ENCODE assay signal across 1 cellular context in the genomic region with DNA sequence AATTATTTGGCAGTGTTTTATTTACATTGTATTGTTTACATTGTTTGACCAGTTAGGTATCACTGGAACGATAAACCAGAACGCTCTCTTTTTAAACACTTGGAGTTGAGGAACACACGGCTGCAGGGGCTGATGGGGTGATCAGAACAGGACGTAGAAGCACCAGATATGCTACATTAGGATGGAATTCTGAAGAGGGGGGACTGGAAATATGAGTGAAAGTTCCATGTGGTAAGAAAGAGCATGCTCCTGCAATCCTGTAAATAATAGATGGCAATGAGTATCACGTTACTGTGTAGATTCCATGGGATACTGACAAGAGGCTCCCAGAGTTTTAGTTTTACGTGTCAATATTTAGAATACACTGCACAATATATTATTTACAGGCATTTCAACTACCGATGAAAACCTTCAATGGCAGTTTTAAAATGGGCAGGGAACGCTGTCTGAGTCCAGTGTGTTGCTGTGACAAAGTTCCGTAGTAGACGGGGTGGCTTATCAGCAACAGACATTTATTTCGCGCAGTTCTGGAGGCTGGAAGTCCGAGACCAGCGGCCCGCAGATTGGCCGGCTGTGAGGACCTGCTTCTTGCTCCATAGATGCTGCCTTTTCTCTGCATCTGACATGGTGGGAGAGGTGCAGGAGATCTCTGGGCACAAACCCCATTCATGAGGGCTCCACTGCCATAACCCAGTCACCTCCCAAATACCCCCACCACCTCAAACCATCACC.
TF ChIP-seq lines count a peak whose summit lies in the region.

No MANE protein-coding gene starts in this region.

TF ChIP-seq in K562, 482 proteins besides CTCF, POLR2A, EP300 and RAD21 (continued from another document and continues in another):
- TF ChIP-seq ZBTB12 (CRISPR knock-in tag; IDR thresholded peaks at IDR 0.05), result no peak
- TF ChIP-seq, protein P1, sequence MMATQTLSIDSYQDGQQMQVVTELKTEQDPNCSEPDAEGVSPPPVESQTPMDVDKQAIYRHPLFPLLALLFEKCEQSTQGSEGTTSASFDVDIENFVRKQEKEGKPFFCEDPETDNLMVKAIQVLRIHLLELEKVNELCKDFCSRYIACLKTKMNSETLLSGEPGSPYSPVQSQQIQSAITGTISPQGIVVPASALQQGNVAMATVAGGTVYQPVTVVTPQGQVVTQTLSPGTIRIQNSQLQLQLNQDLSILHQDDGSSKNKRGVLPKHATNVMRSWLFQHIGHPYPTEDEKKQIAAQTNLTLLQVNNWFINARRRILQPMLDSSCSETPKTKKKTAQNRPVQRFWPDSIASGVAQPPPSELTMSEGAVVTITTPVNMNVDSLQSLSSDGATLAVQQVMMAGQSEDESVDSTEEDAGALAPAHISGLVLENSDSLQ (IDR thresholded peaks at IDR 0.05), result no peak
- no peak for TF ChIP-seq MITF (IDR thresholded peaks at IDR 0.05)
- TF ChIP-seq ZNF23 (CRISPR knock-in tag; IDR thresholded peaks at IDR 0.05), result no peak
- TF ChIP-seq KLF1 (tag; IDR thresholded peaks at IDR 0.05), result no peak
- no peak for TF ChIP-seq MCM7 (IDR thresholded peaks at IDR 0.05)
- no peak for TF ChIP-seq TAF15 (IDR thresholded peaks at IDR 0.05; ENCODE audit: low read depth, low read length)
- no peak for TF ChIP-seq RUNX1 (IDR thresholded peaks at IDR 0.05; ENCODE audit: low read depth)
- TF ChIP-seq PPARD (CRISPR knock-in tag; IDR thresholded peaks at IDR 0.05), result no peak
- TF ChIP-seq RBM14 (IDR thresholded peaks at IDR 0.05; ENCODE audit: borderline replicate concordance, insufficient read depth, low read depth, low read length), result no peak
- no peak for TF ChIP-seq PREB (CRISPR knock-in tag; IDR thresholded peaks at IDR 0.05)
- peak; percentile 50 for TF ChIP-seq HNRNPLL (IDR thresholded peaks at IDR 0.05; ENCODE audit: low read depth, low read length, poor library complexity, severe bottlenecking)
- TF ChIP-seq CBX2 (IDR thresholded peaks at IDR 0.05; ENCODE audit: insufficient read depth, low read length, poor library complexity, severe bottlenecking), result no peak
- no peak for TF ChIP-seq ATF7 (IDR thresholded peaks at IDR 0.05)
- TF ChIP-seq, protein P2, sequence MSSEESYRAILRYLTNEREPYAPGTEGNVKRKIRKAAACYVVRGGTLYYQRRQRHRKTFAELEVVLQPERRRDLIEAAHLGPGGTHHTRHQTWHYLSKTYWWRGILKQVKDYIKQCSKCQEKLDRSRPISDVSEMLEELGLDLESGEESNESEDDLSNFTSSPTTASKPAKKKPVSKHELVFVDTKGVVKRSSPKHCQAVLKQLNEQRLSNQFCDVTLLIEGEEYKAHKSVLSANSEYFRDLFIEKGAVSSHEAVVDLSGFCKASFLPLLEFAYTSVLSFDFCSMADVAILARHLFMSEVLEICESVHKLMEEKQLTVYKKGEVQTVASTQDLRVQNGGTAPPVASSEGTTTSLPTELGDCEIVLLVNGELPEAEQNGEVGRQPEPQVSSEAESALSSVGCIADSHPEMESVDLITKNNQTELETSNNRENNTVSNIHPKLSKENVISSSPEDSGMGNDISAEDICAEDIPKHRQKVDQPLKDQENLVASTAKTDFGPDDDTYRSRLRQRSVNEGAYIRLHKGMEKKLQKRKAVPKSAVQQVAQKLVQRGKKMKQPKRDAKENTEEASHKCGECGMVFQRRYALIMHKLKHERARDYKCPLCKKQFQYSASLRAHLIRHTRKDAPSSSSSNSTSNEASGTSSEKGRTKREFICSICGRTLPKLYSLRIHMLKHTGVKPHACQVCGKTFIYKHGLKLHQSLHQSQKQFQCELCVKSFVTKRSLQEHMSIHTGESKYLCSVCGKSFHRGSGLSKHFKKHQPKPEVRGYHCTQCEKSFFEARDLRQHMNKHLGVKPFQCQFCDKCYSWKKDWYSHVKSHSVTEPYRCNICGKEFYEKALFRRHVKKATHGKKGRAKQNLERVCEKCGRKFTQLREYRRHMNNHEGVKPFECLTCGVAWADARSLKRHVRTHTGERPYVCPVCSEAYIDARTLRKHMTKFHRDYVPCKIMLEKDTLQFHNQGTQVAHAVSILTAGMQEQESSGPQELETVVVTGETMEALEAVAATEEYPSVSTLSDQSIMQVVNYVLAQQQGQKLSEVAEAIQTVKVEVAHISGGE (CRISPR knock-in tag; IDR thresholded peaks at IDR 0.05), result peak in 1 of 3 experiments; percentile 92; a peak in 2 of 6 replicates
- TF ChIP-seq ESRRA (IDR thresholded peaks at IDR 0.05; ENCODE audit: borderline replicate concordance, low read depth), result no peak
- TF ChIP-seq, protein P3, sequence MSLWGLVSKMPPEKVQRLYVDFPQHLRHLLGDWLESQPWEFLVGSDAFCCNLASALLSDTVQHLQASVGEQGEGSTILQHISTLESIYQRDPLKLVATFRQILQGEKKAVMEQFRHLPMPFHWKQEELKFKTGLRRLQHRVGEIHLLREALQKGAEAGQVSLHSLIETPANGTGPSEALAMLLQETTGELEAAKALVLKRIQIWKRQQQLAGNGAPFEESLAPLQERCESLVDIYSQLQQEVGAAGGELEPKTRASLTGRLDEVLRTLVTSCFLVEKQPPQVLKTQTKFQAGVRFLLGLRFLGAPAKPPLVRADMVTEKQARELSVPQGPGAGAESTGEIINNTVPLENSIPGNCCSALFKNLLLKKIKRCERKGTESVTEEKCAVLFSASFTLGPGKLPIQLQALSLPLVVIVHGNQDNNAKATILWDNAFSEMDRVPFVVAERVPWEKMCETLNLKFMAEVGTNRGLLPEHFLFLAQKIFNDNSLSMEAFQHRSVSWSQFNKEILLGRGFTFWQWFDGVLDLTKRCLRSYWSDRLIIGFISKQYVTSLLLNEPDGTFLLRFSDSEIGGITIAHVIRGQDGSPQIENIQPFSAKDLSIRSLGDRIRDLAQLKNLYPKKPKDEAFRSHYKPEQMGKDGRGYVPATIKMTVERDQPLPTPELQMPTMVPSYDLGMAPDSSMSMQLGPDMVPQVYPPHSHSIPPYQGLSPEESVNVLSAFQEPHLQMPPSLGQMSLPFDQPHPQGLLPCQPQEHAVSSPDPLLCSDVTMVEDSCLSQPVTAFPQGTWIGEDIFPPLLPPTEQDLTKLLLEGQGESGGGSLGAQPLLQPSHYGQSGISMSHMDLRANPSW (CRISPR knock-in tag; IDR thresholded peaks at IDR 0.05), result no peak
- no peak for TF ChIP-seq ZNF134 (CRISPR knock-in tag; conservative IDR thresholded peaks at IDR 0.05)
- TF ChIP-seq MAFK (IDR thresholded peaks at IDR 0.05; ENCODE audit: low read length), result no peak
- TF ChIP-seq ZNF764 (CRISPR knock-in tag; IDR thresholded peaks at IDR 0.05; ENCODE audit: low read depth), result no peak
- TF ChIP-seq CREB3 (tag; conservative IDR thresholded peaks at IDR 0.05; ENCODE audit: low read depth), result no peak
- TF ChIP-seq PRMT5 (CRISPR knock-in tag; IDR thresholded peaks at IDR 0.05), result no peak
- TF ChIP-seq STAT5B (CRISPR knock-in tag; IDR thresholded peaks at IDR 0.05), result no peak
- TF ChIP-seq ARNT (IDR thresholded peaks at IDR 0.05), result no peak
- TF ChIP-seq ZNF311 (CRISPR knock-in tag; IDR thresholded peaks at IDR 0.05), result no peak
- no peak for TF ChIP-seq FOXJ2 (tag; IDR thresholded peaks at IDR 0.05)
- TF ChIP-seq BDP1 (IDR thresholded peaks at IDR 0.05; ENCODE audit: insufficient read depth, insufficient read length), result no peak
- TF ChIP-seq ZNF384 (IDR thresholded peaks at IDR 0.05; ENCODE audit: low read depth, low read length), result no peak
- TF ChIP-seq HMGN3 (IDR thresholded peaks at IDR 0.05; ENCODE audit: borderline replicate concordance, extremely low read depth, insufficient read length, low read depth, low read length), result no peak
- TF ChIP-seq XRCC5 (IDR thresholded peaks at IDR 0.05; ENCODE audit: low read depth, low read length), result no peak
- no peak for TF ChIP-seq TCFL5 (CRISPR knock-in tag; conservative IDR thresholded peaks at IDR 0.05)
- no peak for TF ChIP-seq FOXK1 (CRISPR knock-in tag; IDR thresholded peaks at IDR 0.05; ENCODE audit: borderline replicate concordance)
- TF ChIP-seq, protein P4, sequence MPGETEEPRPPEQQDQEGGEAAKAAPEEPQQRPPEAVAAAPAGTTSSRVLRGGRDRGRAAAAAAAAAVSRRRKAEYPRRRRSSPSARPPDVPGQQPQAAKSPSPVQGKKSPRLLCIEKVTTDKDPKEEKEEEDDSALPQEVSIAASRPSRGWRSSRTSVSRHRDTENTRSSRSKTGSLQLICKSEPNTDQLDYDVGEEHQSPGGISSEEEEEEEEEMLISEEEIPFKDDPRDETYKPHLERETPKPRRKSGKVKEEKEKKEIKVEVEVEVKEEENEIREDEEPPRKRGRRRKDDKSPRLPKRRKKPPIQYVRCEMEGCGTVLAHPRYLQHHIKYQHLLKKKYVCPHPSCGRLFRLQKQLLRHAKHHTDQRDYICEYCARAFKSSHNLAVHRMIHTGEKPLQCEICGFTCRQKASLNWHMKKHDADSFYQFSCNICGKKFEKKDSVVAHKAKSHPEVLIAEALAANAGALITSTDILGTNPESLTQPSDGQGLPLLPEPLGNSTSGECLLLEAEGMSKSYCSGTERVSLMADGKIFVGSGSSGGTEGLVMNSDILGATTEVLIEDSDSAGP (CRISPR knock-in tag; IDR thresholded peaks at IDR 0.05), result no peak
- TF ChIP-seq GTF2B (IDR thresholded peaks at IDR 0.05; ENCODE audit: extremely low read depth, insufficient read length), result no peak
- peak in 1 of 2 experiments; percentile 26; a peak in 1 of 4 replicates for TF ChIP-seq NRF1 (conservative IDR thresholded peaks at IDR 0.05 in 1 of 2, IDR thresholded peaks at IDR 0.05 in 1 of 2)
- TF ChIP-seq ZNF280A (IDR thresholded peaks at IDR 0.05; ENCODE audit: low read depth, partially characterized antibody), result no peak
- no peak for TF ChIP-seq SP1 (CRISPR knock-in tag; IDR thresholded peaks at IDR 0.05)
- no peak for TF ChIP-seq MEIS2 (IDR thresholded peaks at IDR 0.05; ENCODE audit: partially characterized antibody)
- TF ChIP-seq SMARCA4 (IDR thresholded peaks at IDR 0.05), result 0 out of 2 replicates have a peak, but pooled peaks have one; percentile 29
- TF ChIP-seq, protein P5, sequence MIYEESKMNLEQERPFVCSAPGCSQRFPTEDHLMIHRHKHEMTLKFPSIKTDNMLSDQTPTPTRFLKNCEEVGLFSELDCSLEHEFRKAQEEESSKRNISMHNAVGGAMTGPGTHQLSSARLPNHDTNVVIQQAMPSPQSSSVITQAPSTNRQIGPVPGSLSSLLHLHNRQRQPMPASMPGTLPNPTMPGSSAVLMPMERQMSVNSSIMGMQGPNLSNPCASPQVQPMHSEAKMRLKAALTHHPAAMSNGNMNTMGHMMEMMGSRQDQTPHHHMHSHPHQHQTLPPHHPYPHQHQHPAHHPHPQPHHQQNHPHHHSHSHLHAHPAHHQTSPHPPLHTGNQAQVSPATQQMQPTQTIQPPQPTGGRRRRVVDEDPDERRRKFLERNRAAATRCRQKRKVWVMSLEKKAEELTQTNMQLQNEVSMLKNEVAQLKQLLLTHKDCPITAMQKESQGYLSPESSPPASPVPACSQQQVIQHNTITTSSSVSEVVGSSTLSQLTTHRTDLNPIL (CRISPR knock-in tag; IDR thresholded peaks at IDR 0.05), result no peak
- no peak for TF ChIP-seq NCOA1 (IDR thresholded peaks at IDR 0.05; ENCODE audit: low read depth)
- peak; percentile 80 for TF ChIP-seq CXXC5 (CRISPR knock-in tag; IDR thresholded peaks at IDR 0.05)
- TF ChIP-seq BCL6 (CRISPR knock-in tag; IDR thresholded peaks at IDR 0.05), result no peak
